ENCODE assay signal across 9 cellular contexts in genomic region chr2:239291505-239292350, GRCh38.
DNase-seq lines count a peak whose midpoint lies in the region; ATAC-seq and TF ChIP-seq lines count a peak whose summit lies in the region.
"Had no signal": no experiment of that assay in that cellular context is flagged by ENCODE, and none has a peak within 500 bp of the region (broad histone marks: within the 10 kb centered on the region; RNA-seq: fewer than 3 reads in every experiment).

No MANE protein-coding gene starts in this region.

- peak overlapping the region; percentile 31; the same call in 1 of the 2 replicates for H3K9ac ChIP-seq in DND-41 (ENCODE audit: low read depth, low read length)

- WGBS in psoas muscle, 3 donors = 54 to 76% (median 64%) methylated on average over 29 of the region's 29 CpGs

- H3K27ac ChIP-seq in DND-41 (ENCODE audit: low read length) = peak overlapping the region; percentile 70
- peak overlapping the region; percentile 97 for H3K27ac ChIP-seq in psoas muscle
- no peak overlapping the region for H3K27ac ChIP-seq in WERI-Rb-1

- TF ChIP-seq CTCF in DND-41 (IDR thresholded peaks at IDR 0.05; ENCODE audit: borderline replicate concordance, extremely low read depth, low read length, poor library complexity, severe bottlenecking) (no peak), psoas muscle (IDR thresholded peaks at IDR 0.05) (no peak), WERI-Rb-1 (IDR thresholded peaks at IDR 0.05; ENCODE audit: low read depth, low read length) (no peak)

- DNase-seq in DND-41 = no peak
- peak; percentile 26 for DNase-seq in NCI-H748 treated with DMSO at 0.1 percent for 48 hours (lab: John Stamatoyannopoulos, UW)
- DNase-seq in left ventricle myocardium superior = no peak
- DNase-seq in psoas muscle = peak in 1 of 2 donors; percentile 50
- no peak for DNase-seq in WERI-Rb-1
- no peak for DNase-seq in OCI-M2 (lab: John Stamatoyannopoulos, UW; ENCODE audit: unreplicated experiment)

- ATAC-seq in DND-41 (ENCODE audit: insufficient read depth, low read depth) (no peak), left ventricle myocardium superior (peak; percentile 1), psoas muscle (peak; percentile 10 to 24 (median 16)), HG02642 (IDR thresholded peaks at IDR 0.05; ENCODE audit: poor library complexity, unreplicated experiment) (no peak), HG03378 (IDR thresholded peaks at IDR 0.05; ENCODE audit: unreplicated experiment) (no peak)
- ATAC-seq: mucosa of descending colon had no signal

- intact Hi-C loops in left ventricle myocardium superior (cut with micrococcal nuclease) (no loop called here), psoas muscle (cut with DNase I) (no loop called here)

- H3K4me3 ChIP-seq in DND-41 (ENCODE audit: low read depth in 1 of 2, low read length in 2 of 2) (peak overlapping the region in 1 of 2 experiments; percentile 21; a peak in 2 of 4 replicates), psoas muscle (peak overlapping the region; percentile 21), WERI-Rb-1 (ENCODE audit: low read depth, low read length) (no peak overlapping the region)
- H3K4me3 ChIP-seq: mucosa of descending colon had no signal

- H3K9me3 ChIP-seq in DND-41 (ENCODE audit: insufficient read depth, low read length, severe bottlenecking) (no peaks in the 10 kb centered on the region), psoas muscle (no peaks in the 10 kb centered on the region), WERI-Rb-1 (ENCODE audit: severe bottlenecking) (no peaks in the 10 kb centered on the region)
- H3K9me3 ChIP-seq: mucosa of descending colon had no signal

- H3K27me3 ChIP-seq in DND-41 (ENCODE audit: insufficient read depth, low read length, poor library complexity) = no peaks in the 10 kb centered on the region
- no peaks in the 10 kb centered on the region for H3K27me3 ChIP-seq in psoas muscle (ENCODE audit: insufficient read depth in 3 of 3, low read length in 2 of 3)
- H3K27me3 ChIP-seq in WERI-Rb-1 (ENCODE audit: insufficient read depth, low read depth, severe bottlenecking) = no peaks in the 10 kb centered on the region

- H3K79me2 ChIP-seq in DND-41 (ENCODE audit: insufficient read depth, low read length) = peaks cover 99% of the 10 kb centered on the region

- H3K36me3 ChIP-seq in DND-41 (ENCODE audit: insufficient read depth, low read length) (peaks cover 79% of the 10 kb centered on the region), psoas muscle (ENCODE audit: insufficient read depth in 1 of 2, low read depth in 1 of 2) (no peaks in the 10 kb centered on the region), WERI-Rb-1 (no peaks in the 10 kb centered on the region)

- peaks cover 90% of the 10 kb centered on the region for H4K20me1 ChIP-seq in DND-41 (ENCODE audit: insufficient read depth, low read length)

- H3K4me2 ChIP-seq in DND-41 (ENCODE audit: insufficient read depth, low read length) = peak overlapping the region; percentile 68

- H3K4me1 ChIP-seq in DND-41 (ENCODE audit: insufficient read depth, low read length) = peaks cover 99% of the 10 kb centered on the region
- H3K4me1 ChIP-seq in psoas muscle = peaks cover 92% of the 10 kb centered on the region

- no peak overlapping the region for H2AFZ ChIP-seq in DND-41 (ENCODE audit: low read depth, low read length)

Comparison
In these comparisons a context has a peak if more than half of its experiments do, and no peak if none do; other contexts are left out.
1. ATAC-seq: peak in left ventricle myocardium superior (single experiment) and psoas muscle (4 of 4); none in DND-41 (single experiment), HG02642 (single experiment) and HG03378 (single experiment).